ENCODE assay signal across 9 cellular contexts in genomic region chr17:70862295-70862694, GRCh38.
"Had no signal": no experiment of that assay in that cellular context is flagged by ENCODE, and none has a peak within 500 bp of the region (broad histone marks: within the 10 kb centered on the region; RNA-seq: fewer than 3 reads in every experiment).

No MANE protein-coding gene starts in this region.

- H3K27ac Mint-ChIP-seq: HFFc6 had no signal

- FAIRE-seq: H54 had no signal

- DNase-seq: GM23248, GOT3, HFFc6, Kasumi-1, KG1 had no signal

- H3K9ac ChIP-seq: GM23248 had no signal

- H3K36me3 Mint-ChIP-seq: IgD-negative memory B cell had no signal

- H3K36me3 ChIP-seq: HAP-1 had no signal

- H3K27me3 Mint-ChIP-seq: IgD-negative memory B cell had no signal

- H3K9me3 ChIP-seq: HAP-1 had no signal

- H3K4me1 ChIP-seq: HAP-1 had no signal

- H3K27ac ChIP-seq: GM23248, HL-60 had no signal

- H3K4me3 ChIP-seq: GM23248, HAP-1 had no signal

- H2AFZ ChIP-seq: GM23248 had no signal

- H3K4me1 Mint-ChIP-seq: IgD-negative memory B cell had no signal

- H3K4me3 Mint-ChIP-seq: HFFc6, IgD-negative memory B cell had no signal
